ENCODE assay signal across 7 cellular contexts in genomic region chr10:12712984-12713316, GRCh38.
A peak's percentile ranks its signal among the peaks of the same experiment; 100 is the strongest.
DNase-seq lines count a peak whose midpoint lies in the region; ATAC-seq and TF ChIP-seq lines count a peak whose summit lies in the region.
"Not testable (repeated sequence)": the region's sequence is repeated elsewhere in the genome, so short reads cannot be mapped to it uniquely, and the experiment has no call there.

No MANE protein-coding gene starts in this region.

- not testable (repeated sequence) for H3K27ac Mint-ChIP-seq in H9, WTC11, endodermal cell
- H3K27ac Mint-ChIP-seq in activated T-helper 17 cell treated with anti-CD3 and anti-CD28 coated beads, Interleukin-2, amount 50 U/mL, for 72 hours: peak overlapping the region; percentile 75
- peak overlapping the region; percentile 96 for H3K27ac Mint-ChIP-seq in stimulated activated effector memory CD8-positive, alpha-beta T cell treated with anti-CD3 and anti-CD28 coated beads, Interleukin-12 subunit alpha, Interleukin-12 subunit beta, amount 100 ng/mL, for 72 hours

- not testable (repeated sequence) for H3F3A ChIP-seq in Loucy (ENCODE audit: low read depth)

- not testable (repeated sequence) for H3K27me3 Mint-ChIP-seq in H9 (ENCODE audit: low read depth); WTC11 (ENCODE audit: low read depth); activated T-helper 17 cell treated with anti-CD3 and anti-CD28 coated beads, Interleukin-2, amount 50 U/mL, for 72 hours; endodermal cell (ENCODE audit: insufficient read depth)

- not testable (repeated sequence) for H4K8ac ChIP-seq in H9 (replicated peaks; ENCODE audit: insufficient read length, low read depth, low read length)

- H3K27me3 ChIP-seq in A673 (replicated peaks; ENCODE audit: insufficient read depth, low read depth, low read length, poor library complexity); H9 (ENCODE audit: insufficient read depth, low read length); Loucy (ENCODE audit: insufficient read depth, low read length, poor library complexity, severe bottlenecking); endodermal cell (ENCODE audit: control insufficient read depth, insufficient read depth, low read length, poor library complexity, severe bottlenecking): not testable (repeated sequence)

- not testable (repeated sequence) for H3K36me3 ChIP-seq in A673 (ENCODE audit: insufficient read depth, low read length, poor library complexity, severe bottlenecking); Loucy (ENCODE audit: insufficient read depth, low read length); endodermal cell (ENCODE audit: control insufficient read depth, insufficient read depth, low read length)

- H3K18ac ChIP-seq in H9 (ENCODE audit: insufficient read length, low read depth, low read length): not testable (repeated sequence)

- not testable (repeated sequence) for H2BK5ac ChIP-seq in H9 (ENCODE audit: insufficient read length, low read length)

- H3K4me3 ChIP-seq in A673 (ENCODE audit: low read depth, low read length, poor library complexity, severe bottlenecking); Loucy (ENCODE audit: low read length, poor library complexity, severe bottlenecking); endodermal cell (ENCODE audit: low read length): not testable (repeated sequence)

- H3K9me2 ChIP-seq in Loucy (replicated peaks; ENCODE audit: low read depth, low read length): not testable (repeated sequence)

- not testable (repeated sequence) for H2BK15ac ChIP-seq in H9 (ENCODE audit: low read depth, low read length)

- DNase-seq in A673 (ENCODE audit: low spot score); H9; endodermal cell; stimulated activated effector memory CD8-positive, alpha-beta T cell treated with anti-CD3 and anti-CD28 coated beads, Interleukin-12 subunit alpha, Interleukin-12 subunit beta, amount 100 ng/mL, for 72 hours (ENCODE audit: low spot score in 2 of 2): not testable (repeated sequence)
- DNase-seq in WTC11 (ENCODE audit: low spot score): peak; percentile 22

- not testable (repeated sequence) for H2BK20ac ChIP-seq in H9 (ENCODE audit: low read depth, low read length, poor library complexity, severe bottlenecking)

- H4K20me1 ChIP-seq in H9 (ENCODE audit: control insufficient read depth, insufficient read depth, insufficient read length); Loucy (ENCODE audit: insufficient read depth, low read length, poor library complexity, severe bottlenecking): not testable (repeated sequence)

- not testable (repeated sequence) for H2AFZ ChIP-seq in H9 (ENCODE audit: low read length)
- 0 out of 2 replicates have a peak overlapping the region, but pooled peaks have one; percentile 61 for H2AFZ ChIP-seq in Loucy (ENCODE audit: low read length)

- not testable (repeated sequence) for H2BK12ac ChIP-seq in H9 (ENCODE audit: insufficient read length, low read depth, low read length)

- TF ChIP-seq CTCF in A673 (conservative IDR thresholded peaks at IDR 0.05; ENCODE audit: low read depth, low read length) (peak; percentile 35), H9 (conservative IDR thresholded peaks at IDR 0.05) (peak; percentile 43; the same call in 2 of the 3 replicates), Loucy (conservative IDR thresholded peaks at IDR 0.05; ENCODE audit: low read length) (peak; percentile 38; the same call in 1 of the 2 replicates), endodermal cell (conservative IDR thresholded peaks at IDR 0.05) (peak; percentile 53)
- TF ChIP-seq CTCF in WTC11 (IDR thresholded peaks at IDR 0.05): not testable (repeated sequence)

- not testable (repeated sequence) for H3K23me2 ChIP-seq in H9 (ENCODE audit: insufficient read length, low read depth, low read length, poor library complexity, severe bottlenecking)

- CTCF ChIA-PET in A673 (lab: Charles Lee): interaction anchor here (0.9 to 1.4 kb wide), 2 partner anchors 368 to 448 kb away, joined by 3 to 5 read pairs; no protein-coding TSS in a partner anchor
- CTCF ChIA-PET in WTC11 (lab: Charles Lee): interaction anchor here (0.5 to 1.7 kb wide), 14 partner anchors 12 to 461 kb away, joined by 3 to 6 read pairs (median 3); partner anchors contain the start of gene CAMK1D

- not testable (repeated sequence) for BruUV-seq in A673 (replicated peaks; lab: Mats Ljungman, UMichigan)

- not testable (repeated sequence) for H3T11ph ChIP-seq in H9 (ENCODE audit: low read length)

- not testable (repeated sequence) for H3K79me1 ChIP-seq in H9 (ENCODE audit: insufficient read depth, low read depth, low read length, poor library complexity, severe bottlenecking)

- H3K56ac ChIP-seq in H9 (ENCODE audit: insufficient read length, low read depth, low read length): not testable (repeated sequence)

- not testable (repeated sequence) for H3K79me2 ChIP-seq in H9 (ENCODE audit: insufficient read depth, low read length); Loucy (ENCODE audit: insufficient read depth, low read length)

- not testable (repeated sequence) for H3K9me3 ChIP-seq in A673 (ENCODE audit: low read depth, low read length, poor library complexity, severe bottlenecking); H9 (ENCODE audit: control insufficient read depth, low read depth, low read length); Loucy (ENCODE audit: insufficient read depth, low read depth, low read length); endodermal cell (ENCODE audit: control insufficient read depth, low read length)

- POLR2A ChIA-PET in A673 (lab: Charles Lee; ENCODE audit: low non-redundant PET); WTC11 (lab: Charles Lee): not testable (repeated sequence)

- H3K9ac ChIP-seq in H9 (ENCODE audit: extremely low read depth, insufficient read length, low read length); Loucy (ENCODE audit: low read depth, low read length, poor library complexity, severe bottlenecking); endodermal cell (ENCODE audit: extremely low read depth, low read length, poor library complexity, severe bottlenecking): not testable (repeated sequence)

- not testable (repeated sequence) for H2BK120ac ChIP-seq in H9 (ENCODE audit: low read depth, low read length, poor library complexity, severe bottlenecking)

- H4K5ac ChIP-seq in H9 (ENCODE audit: insufficient read length, low read depth, low read length): not testable (repeated sequence)

- not testable (repeated sequence) for H3K14ac ChIP-seq in H9 (ENCODE audit: insufficient read depth, low read length)

- not testable (repeated sequence) for H3K27ac ChIP-seq in A673 (ENCODE audit: low read depth, low read length, poor library complexity, severe bottlenecking); H9 (ENCODE audit: insufficient read length, low read depth, low read length); endodermal cell (ENCODE audit: low read depth, low read length)

- H4K91ac ChIP-seq in H9 (ENCODE audit: insufficient read length, low read depth, low read length): not testable (repeated sequence)

- H3K4me1 ChIP-seq in A673 (ENCODE audit: insufficient read depth, low read length, poor library complexity, severe bottlenecking): peaks cover 47% of the 10 kb centered on the region
- not testable (repeated sequence) for H3K4me1 ChIP-seq in H9 (ENCODE audit: insufficient read depth, low read length); Loucy (ENCODE audit: insufficient read depth, low read length, poor library complexity, severe bottlenecking); endodermal cell (ENCODE audit: control insufficient read depth, insufficient read depth, low read length)

- intact Hi-C loops in A673 (cut with micrococcal nuclease; ENCODE audit: unreplicated experiment): loop anchor here (5.0 kb wide), 1 partner anchor 171 kb away; no protein-coding TSS in a partner anchor

- no CpG with 5 or more reads among the region's 6 CpGs for WGBS in H9 (ENCODE audit: extremely low coverage, insufficient read length, low lambda C conversion rate)
- 87 to 95% methylated on average over 6 of the region's 6 CpGs for WGBS in endodermal cell (ENCODE audit: insufficient coverage in 1 of 2, insufficient read length in 1 of 2), 2 experiments

- H3K4ac ChIP-seq in H9 (ENCODE audit: low read depth, low read length): not testable (repeated sequence)

- H3K4me3 Mint-ChIP-seq in H9; WTC11; activated T-helper 17 cell treated with anti-CD3 and anti-CD28 coated beads, Interleukin-2, amount 50 U/mL, for 72 hours; endodermal cell; stimulated activated effector memory CD8-positive, alpha-beta T cell treated with anti-CD3 and anti-CD28 coated beads, Interleukin-12 subunit alpha, Interleukin-12 subunit beta, amount 100 ng/mL, for 72 hours: not testable (repeated sequence)

- not testable (repeated sequence) for ATAC-seq in WTC11; activated T-helper 17 cell treated with anti-CD3 and anti-CD28 coated beads, Interleukin-2, amount 50 U/mL, for 72 hours (replicated peaks); stimulated activated effector memory CD8-positive, alpha-beta T cell treated with anti-CD3 and anti-CD28 coated beads, Interleukin-12 subunit alpha, Interleukin-12 subunit beta, amount 100 ng/mL, for 72 hours

- not testable (repeated sequence) for H2AK5ac ChIP-seq in H9 (ENCODE audit: insufficient read length, low read length)

- not testable (repeated sequence) for H3K36me3 Mint-ChIP-seq in H9 (ENCODE audit: insufficient read depth in 1 of 3, low read depth in 3 of 3); WTC11; activated T-helper 17 cell treated with anti-CD3 and anti-CD28 coated beads, Interleukin-2, amount 50 U/mL, for 72 hours (ENCODE audit: low read depth); endodermal cell (ENCODE audit: low read depth)
- peaks cover 14% of the 10 kb centered on the region for H3K36me3 Mint-ChIP-seq in stimulated activated effector memory CD8-positive, alpha-beta T cell treated with anti-CD3 and anti-CD28 coated beads, Interleukin-12 subunit alpha, Interleukin-12 subunit beta, amount 100 ng/mL, for 72 hours

- peaks cover 20 to 33% of the 10 kb centered on the region in 2 experiments for H3K4me1 Mint-ChIP-seq in H9
- peaks cover 28% of the 10 kb centered on the region for H3K4me1 Mint-ChIP-seq in WTC11
- H3K4me1 Mint-ChIP-seq in activated T-helper 17 cell treated with anti-CD3 and anti-CD28 coated beads, Interleukin-2, amount 50 U/mL, for 72 hours: peaks cover 34% of the 10 kb centered on the region
- not testable (repeated sequence) for H3K4me1 Mint-ChIP-seq in endodermal cell
- peaks cover 60% of the 10 kb centered on the region for H3K4me1 Mint-ChIP-seq in stimulated activated effector memory CD8-positive, alpha-beta T cell treated with anti-CD3 and anti-CD28 coated beads, Interleukin-12 subunit alpha, Interleukin-12 subunit beta, amount 100 ng/mL, for 72 hours

- not testable (repeated sequence) for H3K23ac ChIP-seq in H9 (ENCODE audit: insufficient read length, low read depth, low read length)

- H3K4me2 ChIP-seq in H9 (ENCODE audit: insufficient read depth, insufficient read length, low read length); Loucy (ENCODE audit: low read depth, low read length, poor library complexity, severe bottlenecking): not testable (repeated sequence)

- H3K9me3 Mint-ChIP-seq in H9; WTC11; activated T-helper 17 cell treated with anti-CD3 and anti-CD28 coated beads, Interleukin-2, amount 50 U/mL, for 72 hours; endodermal cell; stimulated activated effector memory CD8-positive, alpha-beta T cell treated with anti-CD3 and anti-CD28 coated beads, Interleukin-12 subunit alpha, Interleukin-12 subunit beta, amount 100 ng/mL, for 72 hours: not testable (repeated sequence)
